In the genomic region with DNA sequence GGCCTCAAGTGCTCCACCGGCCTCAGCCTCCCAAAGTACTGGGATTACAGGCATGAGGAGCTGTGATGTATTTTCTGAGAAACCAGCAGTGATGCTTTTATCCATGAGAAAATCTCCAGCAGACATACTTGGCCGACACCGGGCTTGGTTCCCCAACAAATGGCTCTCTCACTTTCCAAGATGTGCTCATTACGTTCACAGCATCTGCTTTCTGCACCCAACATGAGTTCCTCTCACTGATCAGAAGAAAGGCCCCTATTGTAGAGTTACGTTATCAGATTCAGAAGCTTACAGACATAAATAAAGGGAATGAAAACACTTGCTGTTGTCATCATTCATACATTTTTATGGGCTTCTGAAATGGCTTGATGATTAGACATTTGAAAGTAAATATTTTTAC, we compare ENCODE assay signal across 17 cellular contexts.
DNase-seq lines count a peak whose midpoint lies in the region; ATAC-seq and TF ChIP-seq lines count a peak whose summit lies in the region.
"Had no signal": no experiment of that assay in that cellular context is flagged by ENCODE, and none has a peak within 500 bp of the region (broad histone marks: within the 10 kb centered on the region; RNA-seq: fewer than 3 reads in every experiment).

No MANE protein-coding gene starts in this region.

- H3K4me1 ChIP-seq in ascending aorta (peaks cover 12 to 69% of the 10 kb centered on the region in 2 donors), thyroid gland (peaks cover 0 to 7% of the 10 kb centered on the region in 2 donors)

- H3K36me3 Mint-ChIP-seq in nephron progenitor cell (ENCODE audit: low read depth), result peaks cover 6% of the 10 kb centered on the region
- H3K36me3 Mint-ChIP-seq: CD4-positive, CD25-positive, alpha-beta regulatory T cell had no signal

- H3K9me3 Mint-ChIP-seq in nephron progenitor cell, result no peaks in the 10 kb centered on the region

- H3K9me3 ChIP-seq in ascending aorta, result no peaks in the 10 kb centered on the region
- no peaks in the 10 kb centered on the region for H3K9me3 ChIP-seq in thyroid gland

- no peaks in the 10 kb centered on the region for H3K27me3 ChIP-seq in ascending aorta
- H3K27me3 ChIP-seq in thyroid gland, result no peaks in the 10 kb centered on the region

- intact Hi-C loops in ascending aorta (cut with DNase I), result no loop called here
- intact Hi-C loops in thyroid gland (cut with DNase I), result no loop called here

- H3K4me3 ChIP-seq in ascending aorta (peak overlapping the region in 1 of 2 donors; percentile 15), thyroid gland (replicated peaks in 1 of 3) (no peak overlapping the region)

- H3K4me3 Mint-ChIP-seq in nephron progenitor cell, result no peak overlapping the region
- H3K4me3 Mint-ChIP-seq: CD4-positive, CD25-positive, alpha-beta regulatory T cell had no signal

- ATAC-seq in GM18520 (IDR thresholded peaks at IDR 0.05; ENCODE audit: unreplicated experiment), result no peak
- ATAC-seq in stimulated activated naive CD8-positive, alpha-beta T cell treated with anti-CD3 and anti-CD28 coated beads, Interleukin-15, Interleukin-2, amounts not matched to agents 100 U/mL and 50 U/mL, for 24 hours, result no peak
- ATAC-seq: PC-3 had no signal

- H3K27me3 Mint-ChIP-seq in nephron progenitor cell (ENCODE audit: low read depth, poor library complexity), result no peaks in the 10 kb centered on the region

- TF ChIP-seq CTCF in ascending aorta (IDR thresholded peaks at IDR 0.05) (no peak), nephron progenitor cell (IDR thresholded peaks at IDR 0.05) (no peak), thyroid gland (IDR thresholded peaks at IDR 0.05) (no peak)

- peak overlapping the region; percentile 61 to 72 for H3K27ac ChIP-seq in ascending aorta
- peak overlapping the region in 2 of 3 donors; percentile 3 for H3K27ac ChIP-seq in thyroid gland
- H3K27ac ChIP-seq: KMS-11 had no signal

- no peak for TF ChIP-seq POLR2A in thyroid gland (IDR thresholded peaks at IDR 0.05)

- H3K27ac Mint-ChIP-seq in nephron progenitor cell, result peak overlapping the region; percentile 45
- H3K27ac Mint-ChIP-seq: CD4-positive, CD25-positive, alpha-beta regulatory T cell had no signal

- 93 to 94% methylated on average over 5 of the region's 5 CpGs for WGBS in thyroid gland, 2 donors

- DNase-seq in COLO829 (ENCODE audit: low spot score) (peak; percentile 66), ascending aorta (ENCODE audit: low spot score in 2 of 2) (no peak), nephron progenitor cell (no peak), thyroid gland (no peak), cerebellar cortex (ENCODE audit: low spot score) (no peak)
- no peak for DNase-seq in activated CD4-positive, alpha-beta T cell treated with anti-CD3 and anti-CD28 coated beads, Interleukin-2, amount 50 U/mL, for 4 hours
- no peak for DNase-seq in stimulated activated naive CD8-positive, alpha-beta T cell treated with anti-CD3 and anti-CD28 coated beads, Interleukin-15, Interleukin-2, amounts not matched to agents 100 U/mL and 50 U/mL, for 24 hours
- DNase-seq: CD4-positive, CD25-positive, alpha-beta regulatory T cell; DMS79; GDM1; NCI-H1092; NCI-H1694 treated with DMSO at 0.1 percent for 48 hours; NCI-H446 treated with DMSO at 0.1 percent for 48 hours; NCI-H748 treated with DMSO at 0.1 percent for 48 hours; PC-3 had no signal

- H3K36me3 ChIP-seq in ascending aorta, result peaks cover 5 to 11% of the 10 kb centered on the region in 2 donors
- H3K36me3 ChIP-seq in thyroid gland, result no peaks in the 10 kb centered on the region

- H3K4me1 Mint-ChIP-seq in nephron progenitor cell, result no peaks in the 10 kb centered on the region
